23 cellular contexts compared by ENCODE assay signal in genomic region chr13:113608967-113609533, GRCh38. TPM values are rescaled to one million over a fixed set of nuclear protein-coding genes. Genes with fewer than 3 reads are reported as not detected.
"Had no signal": no experiment of that assay in that cellular context is flagged by ENCODE, and none has a peak within 500 bp of the region (broad histone marks: within the 10 kb centered on the region; RNA-seq: fewer than 3 reads in every experiment).

No MANE protein-coding gene starts in this region.

- ATAC-seq: activated naive CD4-positive, alpha-beta T cell treated with anti-CD3 and anti-CD28 coated beads, Interleukin-2, amount 50 U/mL, for 72 hours; body of pancreas; gastroesophageal sphincter; stimulated activated memory B cell treated with anti-CD40 and anti-IgM and Interleukin-4, amounts not matched to agents 10 μg/mL and 1 μg/mL and 100 μg/mL, for 72 hours had no signal

- H3K4me1 ChIP-seq: body of pancreas, esophagus muscularis mucosa, gastroesophageal sphincter, left ventricle myocardium inferior, neural progenitor cell, parathyroid adenoma, sigmoid colon had no signal

- H3K9me3 ChIP-seq: body of pancreas, esophagus muscularis mucosa, gastroesophageal sphincter, heart right ventricle, left ventricle myocardium inferior, sigmoid colon, thoracic aorta had no signal

- H3K9me3 Mint-ChIP-seq: activated naive CD4-positive, alpha-beta T cell treated with anti-CD3 and anti-CD28 coated beads, Interleukin-2, amount 50 U/mL, for 72 hours; activated T-helper 1 cell treated with anti-CD3 and anti-CD28 coated beads, Interleukin-12 subunit alpha, Interleukin-12 subunit beta, Interleukin-2, Interleukin-4 antibody, amounts not matched to agents 30 ng/mL and 10 ng/mL and 1 ng/mL, durations not matched to agents 14 hours and 24 hours and 36 hours; stimulated activated memory B cell treated with anti-CD40 and anti-IgM and Interleukin-4, amounts not matched to agents 10 μg/mL and 1 μg/mL and 100 μg/mL, for 72 hours had no signal

- H3K27me3 ChIP-seq: body of pancreas, esophagus muscularis mucosa, gastroesophageal sphincter, heart right ventricle, neural progenitor cell, sigmoid colon had no signal

- H3K36me3 ChIP-seq: neural progenitor cell, thoracic aorta had no signal

- H3K27me3 Mint-ChIP-seq: stimulated activated memory B cell treated with anti-CD40 and anti-IgM and Interleukin-4, amounts not matched to agents 10 μg/mL and 1 μg/mL and 100 μg/mL, for 72 hours had no signal

- H3K4me3 ChIP-seq: body of pancreas, esophagus muscularis mucosa, gastroesophageal sphincter, heart right ventricle, left ventricle myocardium inferior, neural progenitor cell, sigmoid colon, thoracic aorta had no signal

- DNase-seq: activated CD4-positive, CD25-positive, alpha-beta regulatory T cell treated with anti-CD3 and anti-CD28 coated beads, Interleukin-2, amount 50 U/mL, for 72 hours; activated gamma-delta T cell treated with Interleukin-2 at 50 U/mL for 16 hours; amniotic stem cell; body of pancreas; cortex of kidney; heart right ventricle; kidney glomerular epithelial cell; left ventricle myocardium inferior; mammary epithelial cell; sigmoid colon; stimulated activated CD4-positive, alpha-beta T cell treated with anti-CD3 and anti-CD28 coated beads, Interleukin-4, amount 100 ng/mL, for 24 hours had no signal

- H3K27ac ChIP-seq: body of pancreas, esophagus muscularis mucosa, gastroesophageal sphincter, left ventricle myocardium inferior, neural progenitor cell, parathyroid adenoma, sigmoid colon, thoracic aorta had no signal

- H3K4me3 Mint-ChIP-seq: activated T-helper 1 cell treated with anti-CD3 and anti-CD28 coated beads, Interleukin-12 subunit alpha, Interleukin-12 subunit beta, Interleukin-2, Interleukin-4 antibody, amounts not matched to agents 30 ng/mL and 10 ng/mL and 1 ng/mL, durations not matched to agents 14 hours and 24 hours and 36 hours; neural progenitor cell; stimulated activated memory B cell treated with anti-CD40 and anti-IgM and Interleukin-4, amounts not matched to agents 10 μg/mL and 1 μg/mL and 100 μg/mL, for 72 hours had no signal

- H3K27ac Mint-ChIP-seq: activated T-helper 1 cell treated with anti-CD3 and anti-CD28 coated beads, Interleukin-12 subunit alpha, Interleukin-12 subunit beta, Interleukin-2, Interleukin-4 antibody, amounts not matched to agents 30 ng/mL and 10 ng/mL and 1 ng/mL, durations not matched to agents 14 hours and 24 hours and 36 hours; neural progenitor cell had no signal

RNA-seq across cellular contexts. Expression of gene ATP4B, which starts 48.9 kb away (rescaled TPM):
- total RNA-seq: activated CD8-positive, alpha-beta memory T cell treated with anti-CD3 and anti-CD28 coated beads for 36 hours; activated naive CD4-positive, alpha-beta T cell treated with anti-CD3 and anti-CD28 coated beads, Interleukin-2, amount 50 U/mL, for 72 hours; activated T-helper 1 cell treated with anti-CD3 and anti-CD28 coated beads, Interleukin-12 subunit alpha, Interleukin-12 subunit beta, Interleukin-2, Interleukin-4 antibody, amounts not matched to agents 30 ng/mL and 10 ng/mL and 1 ng/mL, durations not matched to agents 14 hours and 24 hours and 36 hours; body of pancreas; esophagus muscularis mucosa; gastroesophageal sphincter; heart right ventricle; left ventricle myocardium inferior; mammary epithelial cell; myocyte; sigmoid colon; T-helper 1 cell treated with Interleukin-12 subunit alpha and Interleukin-12 subunit beta and Interleukin-4 antibody, amounts not matched to agents 30 ng/mL and 1 ng/mL, for 36 hours; urinary bladder had no signal
- polyA plus RNA-seq: mammary epithelial cell, sigmoid colon, urinary bladder had no signal

RNA-seq across cellular contexts. Expression of gene GRK1, which starts 58.0 kb away (rescaled TPM):
- total RNA-seq: activated T-helper 1 cell treated with anti-CD3 and anti-CD28 coated beads, Interleukin-12 subunit alpha, Interleukin-12 subunit beta, Interleukin-2, Interleukin-4 antibody, amounts not matched to agents 30 ng/mL and 10 ng/mL and 1 ng/mL, durations not matched to agents 14 hours and 24 hours and 36 hours; body of pancreas; myocyte; thoracic aorta had no signal
- polyA plus RNA-seq: mammary epithelial cell had no signal
